16 cellular contexts compared by ENCODE assay signal in genomic region chr11:131612576-131612975, GRCh38.
A peak's percentile ranks its signal among the peaks of the same experiment; 100 is the strongest.
DNase-seq lines count a peak whose midpoint lies in the region; ATAC-seq and TF ChIP-seq lines count a peak whose summit lies in the region.
"Had no signal": no experiment of that assay in that cellular context is flagged by ENCODE, and none has a peak within 500 bp of the region (broad histone marks: within the 10 kb centered on the region; RNA-seq: fewer than 3 reads in every experiment).

No MANE protein-coding gene starts in this region.

- DNase-seq in caudate nucleus (lab: John Stamatoyannopoulos, UW) = no peak
- peak; percentile 39 to 43 for DNase-seq in heart right ventricle
- DNase-seq in myocyte (ENCODE audit: low read depth) = peak; percentile 55
- no peak for DNase-seq in GM13976 (ENCODE audit: low spot score)
- DNase-seq in left colon = no peak
- no peak for DNase-seq in activated CD4-positive, alpha-beta T cell treated with anti-CD3 and anti-CD28 coated beads, Interleukin-2, amount 50 U/mL, for 48 hours
- no peak for DNase-seq in activated naive CD4-positive, alpha-beta T cell treated with Interleukin-2 at 50 U/mL for 16 hours
- DNase-seq: ACHN; CD8-positive, alpha-beta memory T cell; KG1; NCI-H1417 treated with DMSO at 0.1 percent for 48 hours; NCI-H1930; NCI-H226; NCI-H524; NCI-H82; SIG-M5 had no signal

- H3K27ac ChIP-seq in caudate nucleus (ENCODE audit: low read depth, low read length) (peak overlapping the region; percentile 88), heart right ventricle (peak overlapping the region in 1 of 10 donors; percentile 22)

- in situ Hi-C loops in GM13976 (cut with MboI; ENCODE audit: low sequenced_read_pairs, unreplicated experiment) = no loop called here

- intact Hi-C loops in heart right ventricle (cut with DNase I) = no loop called here
- intact Hi-C loops in left colon (cut with DNase I, micrococcal nuclease) = no loop called here

- no peak overlapping the region for H3K4me3 ChIP-seq in heart right ventricle

- 48 to 57% methylated on average over 5 of the region's 5 CpGs for WGBS in heart right ventricle, 2 donors

- TF ChIP-seq CTCF in heart right ventricle (IDR thresholded peaks at IDR 0.05) = no peak
- TF ChIP-seq CTCF in GM13976 (IDR thresholded peaks at IDR 0.05; ENCODE audit: borderline replicate concordance, control extremely low read depth, extremely low read depth, insufficient read depth, missing control alignments) = no peak

- peaks cover 0 to 7% (median 0%) of the 10 kb centered on the region in 9 donors for H3K4me1 ChIP-seq in heart right ventricle

- no peaks in the 10 kb centered on the region for H3K36me3 ChIP-seq in heart right ventricle

- peaks cover 0 to 9% (median 0%) of the 10 kb centered on the region in 7 donors for H3K27me3 ChIP-seq in heart right ventricle

- no peaks in the 10 kb centered on the region for H3K9me3 ChIP-seq in heart right ventricle

- ATAC-seq in heart right ventricle (peak; percentile 62 to 97 (median 94)), left colon (no peak)

Comparison
In these comparisons a context has a peak if more than half of its experiments do, and no peak if none do; other contexts are left out.
1. DNase-seq: peak in heart right ventricle (2 of 2) and myocyte (single experiment); none in caudate nucleus (0 of 61), GM13976 (single experiment), left colon (0 of 2), activated CD4-positive, alpha-beta T cell treated with anti-CD3 and anti-CD28 coated beads, Interleukin-2, amount 50 U/mL, for 48 hours (0 of 2) and activated naive CD4-positive, alpha-beta T cell treated with Interleukin-2 at 50 U/mL for 16 hours (single experiment).